In the genomic region with DNA sequence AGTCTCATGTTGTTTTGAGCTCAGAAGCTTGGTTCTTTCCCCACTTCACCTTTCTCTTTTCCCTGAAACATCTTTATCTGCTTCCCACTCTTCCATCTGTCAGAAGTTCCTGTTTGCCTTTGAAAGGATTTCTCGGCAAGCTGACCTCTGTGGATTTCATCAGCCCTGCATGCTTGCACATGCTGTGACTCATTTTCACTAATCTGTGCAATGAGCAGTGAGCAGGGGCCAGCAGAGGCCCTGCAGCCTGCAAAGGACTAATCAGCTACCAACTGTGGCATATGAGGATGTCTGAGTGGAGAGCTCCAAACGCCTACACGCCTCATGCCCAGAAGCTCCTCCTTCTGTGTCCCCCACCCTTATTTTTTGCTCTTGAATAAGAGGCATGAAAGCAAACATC, we compare ENCODE assay signal across 9 cellular contexts.
A peak's percentile ranks its signal among the peaks of the same experiment; 100 is the strongest.
DNase-seq lines count a peak whose midpoint lies in the region; ATAC-seq lines count a peak whose summit lies in the region.
"Had no signal": no experiment of that assay in that cellular context is flagged by ENCODE, and none has a peak within 500 bp of the region (broad histone marks: within the 10 kb centered on the region; RNA-seq: fewer than 3 reads in every experiment).

No MANE protein-coding gene starts in this region.

- no peaks in the 10 kb centered on the region for H3K4me1 Mint-ChIP-seq in activated CD4-positive, alpha-beta T cell treated with anti-CD3 and anti-CD28 coated beads for 36 hours
- H3K4me1 Mint-ChIP-seq: activated naive CD8-positive, alpha-beta T cell treated with anti-CD3 and anti-CD28 coated beads for 36 hours had no signal

- peak; percentile 51 for DNase-seq in GM04504 (ENCODE audit: low read depth)
- DNase-seq in SK-MEL-5 (ENCODE audit: low read depth, low spot score): peak; percentile 53
- DNase-seq in fibroblast of the conjunctiva (ENCODE audit: low read depth): peak; percentile 95
- DNase-seq in pulmonary artery endothelial cell (ENCODE audit: low read depth, low spot score): peak; percentile 94
- DNase-seq in NCI-H2029 (lab: John Stamatoyannopoulos, UW): no peak
- DNase-seq in activated CD4-positive, alpha-beta T cell treated with anti-CD3 and anti-CD28 coated beads for 36 hours: no peak
- DNase-seq in activated CD8-positive, alpha-beta memory T cell treated with anti-CD3 and anti-CD28 coated beads, Interleukin-2, amount 50 U/mL, for 48 hours: no peak
- DNase-seq: activated naive CD8-positive, alpha-beta T cell treated with anti-CD3 and anti-CD28 coated beads for 36 hours had no signal

- ATAC-seq in activated CD4-positive, alpha-beta T cell treated with anti-CD3 and anti-CD28 coated beads for 36 hours: no peak
- ATAC-seq in GM19397 (IDR thresholded peaks at IDR 0.05; ENCODE audit: unreplicated experiment): no peak

- peaks cover 1% of the 10 kb centered on the region for H3K9me3 Mint-ChIP-seq in activated CD4-positive, alpha-beta T cell treated with anti-CD3 and anti-CD28 coated beads for 36 hours (ENCODE audit: low read depth)
- H3K9me3 Mint-ChIP-seq: activated naive CD8-positive, alpha-beta T cell treated with anti-CD3 and anti-CD28 coated beads for 36 hours had no signal

- CTCF ChIA-PET in activated CD4-positive, alpha-beta T cell treated with anti-CD3 and anti-CD28 coated beads for 36 hours (lab: Charles Lee): interaction anchor here (0.6 kb wide), 1 partner anchor 26 kb away, joined by 4 read pairs; no protein-coding TSS in a partner anchor

- no peaks in the 10 kb centered on the region for H3K27me3 Mint-ChIP-seq in activated CD4-positive, alpha-beta T cell treated with anti-CD3 and anti-CD28 coated beads for 36 hours
- H3K27me3 Mint-ChIP-seq: activated naive CD8-positive, alpha-beta T cell treated with anti-CD3 and anti-CD28 coated beads for 36 hours had no signal

- POLR2A ChIA-PET in activated CD4-positive, alpha-beta T cell treated with anti-CD3 and anti-CD28 coated beads for 36 hours (lab: Charles Lee): interaction anchor here (0.7 kb wide), 1 partner anchor 1660 kb away, joined by 5 read pairs; no protein-coding TSS in a partner anchor

- no peaks in the 10 kb centered on the region for H3K36me3 Mint-ChIP-seq in activated CD4-positive, alpha-beta T cell treated with anti-CD3 and anti-CD28 coated beads for 36 hours (ENCODE audit: low read depth)
- H3K36me3 Mint-ChIP-seq: activated naive CD8-positive, alpha-beta T cell treated with anti-CD3 and anti-CD28 coated beads for 36 hours had no signal

- no peak overlapping the region for H3K27ac Mint-ChIP-seq in activated CD4-positive, alpha-beta T cell treated with anti-CD3 and anti-CD28 coated beads for 36 hours
- H3K27ac Mint-ChIP-seq: activated naive CD8-positive, alpha-beta T cell treated with anti-CD3 and anti-CD28 coated beads for 36 hours had no signal

- intact Hi-C loops in activated CD4-positive, alpha-beta T cell treated with anti-CD3 and anti-CD28 coated beads for 36 hours (cut with DNase I, micrococcal nuclease): no loop called here

- in situ Hi-C loops in SK-MEL-5 (cut with HindIII; ENCODE audit: low pct_unique_long_range_greater_than_20kb, low sequenced_read_pairs): no loop called here

- no peak overlapping the region for H3K4me3 Mint-ChIP-seq in activated CD4-positive, alpha-beta T cell treated with anti-CD3 and anti-CD28 coated beads for 36 hours
- H3K4me3 Mint-ChIP-seq: activated naive CD8-positive, alpha-beta T cell treated with anti-CD3 and anti-CD28 coated beads for 36 hours had no signal

Comparison
In these comparisons a context has a peak if more than half of its experiments do, and no peak if none do; other contexts are left out.
1. DNase-seq: peak in GM04504 (single experiment), SK-MEL-5 (single experiment), fibroblast of the conjunctiva (single experiment) and pulmonary artery endothelial cell (single experiment); none in NCI-H2029 (single experiment), activated CD4-positive, alpha-beta T cell treated with anti-CD3 and anti-CD28 coated beads for 36 hours (single experiment) and activated CD8-positive, alpha-beta memory T cell treated with anti-CD3 and anti-CD28 coated beads, Interleukin-2, amount 50 U/mL, for 48 hours (single experiment).